Comparison of ENCODE assay signal across 1 cellular context in the genomic region with DNA sequence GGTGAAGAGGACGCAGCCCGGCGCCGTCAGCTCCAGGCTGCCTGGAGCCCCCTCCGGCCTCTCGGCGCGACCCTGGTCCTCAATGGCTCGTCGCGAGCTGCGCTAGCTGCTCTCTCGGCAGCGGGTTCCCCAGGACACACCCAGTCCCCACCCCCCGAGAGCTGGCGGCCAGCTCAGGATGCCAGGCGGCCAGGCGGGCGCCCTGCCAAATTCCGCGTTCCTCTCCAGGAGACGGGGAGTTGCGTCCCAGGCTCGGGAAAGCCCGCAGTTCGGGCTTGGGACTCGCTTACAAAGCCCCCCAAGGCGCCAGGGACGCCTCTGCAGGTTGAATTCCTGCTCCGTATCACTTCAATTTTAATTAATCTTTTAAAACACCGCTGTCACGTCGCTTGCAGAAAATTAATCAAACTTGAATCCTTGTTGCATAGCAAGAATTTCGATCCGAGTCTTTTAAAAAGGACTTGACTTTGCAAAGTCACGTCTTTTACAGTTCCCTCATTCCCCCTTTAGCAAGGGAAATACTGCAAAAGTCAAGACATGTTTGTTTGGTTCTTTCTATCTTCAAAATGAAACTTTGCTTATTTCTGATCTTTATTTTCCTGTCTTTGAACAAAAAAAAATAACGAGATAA.
TF ChIP-seq lines count a peak whose summit lies in the region.

No MANE protein-coding gene starts in this region.

TF ChIP-seq in HepG2, 621 proteins besides CTCF, POLR2A, EP300 and RAD21 (continued from another document and continues in another):
- TF ChIP-seq ZBTB40 (IDR thresholded peaks at IDR 0.05) (no peak), ZBTB40 (CRISPR knock-in tag; IDR thresholded peaks at IDR 0.05) (no peak), NBN (conservative IDR thresholded peaks at IDR 0.05) (no peak), ZNF446 (CRISPR knock-in tag; IDR thresholded peaks at IDR 0.05) (no peak), SRSF9 (IDR thresholded peaks at IDR 0.05; ENCODE audit: borderline replicate concordance, insufficient read depth, low read depth, low read length, poor library complexity, severe bottlenecking) (no peak), MIER3 (CRISPR knock-in tag; IDR thresholded peaks at IDR 0.05; ENCODE audit: borderline replicate concordance) (no peak), SRSF4 (IDR thresholded peaks at IDR 0.05; ENCODE audit: low read depth, low read length, poor library complexity, severe bottlenecking) (no peak), ZNF616 (CRISPR knock-in tag; IDR thresholded peaks at IDR 0.05; ENCODE audit: low read depth) (no peak), ZNF784 (CRISPR knock-in tag; IDR thresholded peaks at IDR 0.05; ENCODE audit: borderline replicate concordance) (no peak), ZNF619 (CRISPR knock-in tag; IDR thresholded peaks at IDR 0.05) (no peak), TBP (CRISPR knock-in tag; IDR thresholded peaks at IDR 0.05) (no peak), ZNF343 (CRISPR knock-in tag; IDR thresholded peaks at IDR 0.05) (no peak), RFX3 (CRISPR knock-in tag; IDR thresholded peaks at IDR 0.05) (no peak), MTF2 (CRISPR knock-in tag; IDR thresholded peaks at IDR 0.05; ENCODE audit: borderline replicate concordance) (no peak), HMG20A (CRISPR knock-in tag; IDR thresholded peaks at IDR 0.05; ENCODE audit: borderline replicate concordance) (no peak), MED13 (CRISPR knock-in tag; IDR thresholded peaks at IDR 0.05) (no peak), TFDP1 (CRISPR knock-in tag; IDR thresholded peaks at IDR 0.05; ENCODE audit: borderline replicate concordance) (peak; percentile 46; the same call in 1 of the 2 replicates), CCDC6 (CRISPR knock-in tag; IDR thresholded peaks at IDR 0.05) (no peak), ZNF143 (CRISPR knock-in tag; IDR thresholded peaks at IDR 0.05) (peak; percentile 17; the same call in 1 of the 2 replicates), PRDM10 (CRISPR knock-in tag; IDR thresholded peaks at IDR 0.05; ENCODE audit: low read depth) (no peak)
- TF ChIP-seq, protein P1, sequence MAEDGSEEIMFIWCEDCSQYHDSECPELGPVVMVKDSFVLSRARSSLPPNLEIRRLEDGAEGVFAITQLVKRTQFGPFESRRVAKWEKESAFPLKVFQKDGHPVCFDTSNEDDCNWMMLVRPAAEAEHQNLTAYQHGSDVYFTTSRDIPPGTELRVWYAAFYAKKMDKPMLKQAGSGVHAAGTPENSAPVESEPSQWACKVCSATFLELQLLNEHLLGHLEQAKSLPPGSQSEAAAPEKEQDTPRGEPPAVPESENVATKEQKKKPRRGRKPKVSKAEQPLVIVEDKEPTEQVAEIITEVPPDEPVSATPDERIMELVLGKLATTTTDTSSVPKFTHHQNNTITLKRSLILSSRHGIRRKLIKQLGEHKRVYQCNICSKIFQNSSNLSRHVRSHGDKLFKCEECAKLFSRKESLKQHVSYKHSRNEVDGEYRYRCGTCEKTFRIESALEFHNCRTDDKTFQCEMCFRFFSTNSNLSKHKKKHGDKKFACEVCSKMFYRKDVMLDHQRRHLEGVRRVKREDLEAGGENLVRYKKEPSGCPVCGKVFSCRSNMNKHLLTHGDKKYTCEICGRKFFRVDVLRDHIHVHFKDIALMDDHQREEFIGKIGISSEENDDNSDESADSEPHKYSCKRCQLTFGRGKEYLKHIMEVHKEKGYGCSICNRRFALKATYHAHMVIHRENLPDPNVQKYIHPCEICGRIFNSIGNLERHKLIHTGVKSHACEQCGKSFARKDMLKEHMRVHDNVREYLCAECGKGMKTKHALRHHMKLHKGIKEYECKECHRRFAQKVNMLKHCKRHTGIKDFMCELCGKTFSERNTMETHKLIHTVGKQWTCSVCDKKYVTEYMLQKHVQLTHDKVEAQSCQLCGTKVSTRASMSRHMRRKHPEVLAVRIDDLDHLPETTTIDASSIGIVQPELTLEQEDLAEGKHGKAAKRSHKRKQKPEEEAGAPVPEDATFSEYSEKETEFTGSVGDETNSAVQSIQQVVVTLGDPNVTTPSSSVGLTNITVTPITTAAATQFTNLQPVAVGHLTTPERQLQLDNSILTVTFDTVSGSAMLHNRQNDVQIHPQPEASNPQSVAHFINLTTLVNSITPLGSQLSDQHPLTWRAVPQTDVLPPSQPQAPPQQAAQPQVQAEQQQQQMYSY (CRISPR knock-in tag; IDR thresholded peaks at IDR 0.05) = 0 out of 2 replicates have a peak, but pooled peaks have one; percentile 18
- TF ChIP-seq, protein P2, sequence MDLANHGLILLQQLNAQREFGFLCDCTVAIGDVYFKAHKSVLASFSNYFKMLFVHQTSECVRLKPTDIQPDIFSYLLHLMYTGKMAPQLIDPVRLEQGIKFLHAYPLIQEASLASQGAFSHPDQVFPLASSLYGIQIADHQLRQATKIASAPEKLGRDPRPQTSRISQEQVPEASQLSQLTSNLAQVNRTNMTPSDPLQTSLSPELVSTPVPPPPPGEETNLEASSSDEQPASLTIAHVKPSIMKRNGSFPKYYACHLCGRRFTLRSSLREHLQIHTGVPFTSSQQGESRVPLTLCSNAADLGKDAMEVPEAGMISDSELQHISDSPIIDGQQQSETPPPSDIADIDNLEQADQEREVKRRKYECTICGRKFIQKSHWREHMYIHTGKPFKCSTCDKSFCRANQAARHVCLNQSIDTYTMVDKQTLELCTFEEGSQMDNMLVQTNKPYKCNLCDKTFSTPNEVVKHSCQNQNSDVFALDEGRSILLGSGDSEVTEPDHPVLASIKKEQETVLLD (CRISPR knock-in tag; IDR thresholded peaks at IDR 0.05; ENCODE audit: low read depth) = no peak; the same call in 1 of the 2 replicates
- TF ChIP-seq, protein P3, sequence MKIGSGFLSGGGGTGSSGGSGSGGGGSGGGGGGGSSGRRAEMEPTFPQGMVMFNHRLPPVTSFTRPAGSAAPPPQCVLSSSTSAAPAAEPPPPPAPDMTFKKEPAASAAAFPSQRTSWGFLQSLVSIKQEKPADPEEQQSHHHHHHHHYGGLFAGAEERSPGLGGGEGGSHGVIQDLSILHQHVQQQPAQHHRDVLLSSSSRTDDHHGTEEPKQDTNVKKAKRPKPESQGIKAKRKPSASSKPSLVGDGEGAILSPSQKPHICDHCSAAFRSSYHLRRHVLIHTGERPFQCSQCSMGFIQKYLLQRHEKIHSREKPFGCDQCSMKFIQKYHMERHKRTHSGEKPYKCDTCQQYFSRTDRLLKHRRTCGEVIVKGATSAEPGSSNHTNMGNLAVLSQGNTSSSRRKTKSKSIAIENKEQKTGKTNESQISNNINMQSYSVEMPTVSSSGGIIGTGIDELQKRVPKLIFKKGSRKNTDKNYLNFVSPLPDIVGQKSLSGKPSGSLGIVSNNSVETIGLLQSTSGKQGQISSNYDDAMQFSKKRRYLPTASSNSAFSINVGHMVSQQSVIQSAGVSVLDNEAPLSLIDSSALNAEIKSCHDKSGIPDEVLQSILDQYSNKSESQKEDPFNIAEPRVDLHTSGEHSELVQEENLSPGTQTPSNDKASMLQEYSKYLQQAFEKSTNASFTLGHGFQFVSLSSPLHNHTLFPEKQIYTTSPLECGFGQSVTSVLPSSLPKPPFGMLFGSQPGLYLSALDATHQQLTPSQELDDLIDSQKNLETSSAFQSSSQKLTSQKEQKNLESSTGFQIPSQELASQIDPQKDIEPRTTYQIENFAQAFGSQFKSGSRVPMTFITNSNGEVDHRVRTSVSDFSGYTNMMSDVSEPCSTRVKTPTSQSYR (CRISPR knock-in tag; IDR thresholded peaks at IDR 0.05; ENCODE audit: borderline replicate concordance) = peak; percentile 73; the same call in 1 of the 2 replicates
